In genomic region chr1:167936930-167937708, GRCh38 we compare ENCODE assay signal across 7 cellular contexts. TPM values are rescaled to one million over a fixed set of nuclear protein-coding genes. Genes with fewer than 3 reads are reported as not detected.
A peak's percentile ranks its signal among the peaks of the same experiment; 100 is the strongest.
DNase-seq lines count a peak whose midpoint lies in the region; ATAC-seq and TF ChIP-seq lines count a peak whose summit lies in the region.

Gene MPC2, minus strand, starts transcription at chr1:167937072. Its CDS starts 1,231 bp downstream, at chr1:167935841.

- peaks cover 35% of the 10 kb centered on the region for H3K4me1 Mint-ChIP-seq in activated B cell treated with CpG ODN at 0.5 μM for 24 hours

- CTCF ChIA-PET in activated B cell treated with CpG ODN at 0.5 μM for 24 hours (lab: Charles Lee) = interaction anchor here (1.4 to 1.8 kb wide), 2 partner anchors 9 to 145 kb away, joined by 3 to 6 read pairs; no protein-coding TSS in a partner anchor

- peak within 1 kb of the TSS; percentile 100 for H3K27ac Mint-ChIP-seq in activated B cell treated with CpG ODN at 0.5 μM for 24 hours

- POLR2A ChIA-PET in activated B cell treated with CpG ODN at 0.5 μM for 24 hours (lab: Charles Lee) = interaction anchor here (0.6 to 2.8 kb wide), 11 partner anchors 8 to 1858 kb away, joined by 4 to 21 read pairs (median 7); partner anchors contain the start of genes METTL18, POU2F1 and SFT2D2

- no peaks in the 10 kb centered on the region for H3K9me3 Mint-ChIP-seq in activated B cell treated with CpG ODN at 0.5 μM for 24 hours

- TF ChIP-seq CTCF in activated B cell treated with CpG ODN at 0.5 μM for 24 hours (IDR thresholded peaks at IDR 0.05) = no peak

- DNase-seq in NCI-H2227 (lab: John Stamatoyannopoulos, UW; ENCODE audit: unreplicated experiment) (peak; percentile 62), activated B cell treated with CpG ODN at 0.5 μM for 24 hours (no peak), cerebellum (ENCODE audit: low spot score) (peak; percentile 35), kidney glomerular epithelial cell (lab: John Stamatoyannopoulos, UW) (peak; percentile 59)
- DNase-seq in stimulated activated CD4-positive, alpha-beta T cell treated with anti-CD3 and anti-CD28 coated beads, Interleukin-15, amount 100 ng/mL, for 48 hours (ENCODE audit: low read depth in 2 of 2) = peak; percentile 22 to 41

- H3K27me3 Mint-ChIP-seq in activated B cell treated with CpG ODN at 0.5 μM for 24 hours = no peaks in the 10 kb centered on the region

- H3K4me3 Mint-ChIP-seq in activated B cell treated with CpG ODN at 0.5 μM for 24 hours = peak within 1 kb of the TSS; percentile 88

- ATAC-seq in GM18498 (IDR thresholded peaks at IDR 0.05; ENCODE audit: unreplicated experiment) = peak; percentile 16
- ATAC-seq in HG03025 (IDR thresholded peaks at IDR 0.05; ENCODE audit: low FRiP score, unreplicated experiment) = peak; percentile 8
- peak; percentile 20 for ATAC-seq in activated B cell treated with CpG ODN at 0.5 μM for 24 hours (ENCODE audit: low read depth)

- intact Hi-C loops in activated B cell treated with CpG ODN at 0.5 μM for 24 hours (cut with micrococcal nuclease) = loop anchor here (1.0 to 10.0 kb wide), 19 partner anchors 134 to 1956 kb away; partner anchors contain the start of genes ATP1B1, CREG1, FAM78B and GPR161

- H3K36me3 Mint-ChIP-seq in activated B cell treated with CpG ODN at 0.5 μM for 24 hours (ENCODE audit: low read depth) = peaks cover 13% of the 10 kb centered on the region

RNA-seq across cellular contexts. Expression of gene MPC2, which starts in this region (rescaled TPM):
- total RNA-seq in activated B cell treated with CpG ODN at 0.5 μM for 24 hours (27.5 and 28.6 TPM in 2 replicates), cerebellum (24.3 TPM)
